In genomic region chr9:5524090-5524489, GRCh38 we compare ENCODE assay signal across 24 cellular contexts.
"Had no signal": no experiment of that assay in that cellular context is flagged by ENCODE, and none has a peak within 500 bp of the region (broad histone marks: within the 10 kb centered on the region; RNA-seq: fewer than 3 reads in every experiment).

No MANE protein-coding gene starts in this region.

- H3K27ac Mint-ChIP-seq: IgD-negative memory B cell had no signal

- FAIRE-seq: HTR-8/SVneo, RCC 7860 had no signal

- H3K27ac ChIP-seq: HL-60, SJSA1, SK-N-MC had no signal

- H3K36me3 Mint-ChIP-seq: IgD-negative memory B cell had no signal

- H3K4me3 Mint-ChIP-seq: IgD-negative memory B cell had no signal

- DNase-seq: KBM-7, MV-4-11, NCI-H1048, NCI-H1105, NCI-H1417, NCI-H1436 treated with DMSO at 0.1 percent for 48 hours, NCI-H1694, NCI-H187 treated with DMSO at 0.1 percent for 48 hours, NCI-H2029 treated with DMSO at 0.1 percent for 48 hours, NCI-H2227 treated with DMSO at 0.1 percent for 48 hours, NCI-H510A, NCI-H524 treated with DMSO at 0.1 percent for 48 hours, NCI-H69, NCI-H774, Right ventricle myocardium superior, RPMI8226, SIG-M5, T-helper 1 cell had no signal

- H3K36me3 ChIP-seq: SJSA1 had no signal

- H3K9me3 ChIP-seq: SJSA1 had no signal

- H3K27me3 Mint-ChIP-seq: IgD-negative memory B cell had no signal

- H3K4me3 ChIP-seq: SJSA1, SK-N-MC had no signal

- H3K27me3 ChIP-seq: SJSA1 had no signal
